ENCODE assay signal across 1 cellular context in the genomic region with DNA sequence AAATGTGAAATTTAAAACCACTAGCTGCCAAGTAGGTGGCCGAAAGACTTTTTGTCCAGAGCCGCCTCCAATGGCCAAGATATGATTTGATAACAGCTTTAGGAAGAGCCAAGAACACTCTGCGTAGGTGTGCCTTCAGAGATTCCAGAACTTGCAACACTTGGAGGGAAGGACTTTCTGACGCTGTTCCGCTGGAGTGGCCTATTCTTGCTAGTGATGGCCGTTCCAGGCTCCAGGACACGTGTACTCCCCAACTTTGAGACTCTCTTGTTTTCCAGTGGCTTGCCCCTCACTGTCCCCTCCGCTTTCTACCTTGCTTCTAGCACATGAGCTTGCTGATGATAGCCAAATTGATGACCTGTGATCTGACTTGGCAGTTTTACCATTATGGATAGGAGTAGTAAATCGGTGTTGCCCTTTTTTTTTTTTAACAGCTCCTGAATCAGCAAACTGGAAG.
TF ChIP-seq lines count a peak whose summit lies in the region.

No MANE protein-coding gene starts in this region.

TF ChIP-seq in K562, 482 proteins besides CTCF, POLR2A, EP300 and RAD21 (continued from another document and continues in another):
- TF ChIP-seq, protein P1, sequence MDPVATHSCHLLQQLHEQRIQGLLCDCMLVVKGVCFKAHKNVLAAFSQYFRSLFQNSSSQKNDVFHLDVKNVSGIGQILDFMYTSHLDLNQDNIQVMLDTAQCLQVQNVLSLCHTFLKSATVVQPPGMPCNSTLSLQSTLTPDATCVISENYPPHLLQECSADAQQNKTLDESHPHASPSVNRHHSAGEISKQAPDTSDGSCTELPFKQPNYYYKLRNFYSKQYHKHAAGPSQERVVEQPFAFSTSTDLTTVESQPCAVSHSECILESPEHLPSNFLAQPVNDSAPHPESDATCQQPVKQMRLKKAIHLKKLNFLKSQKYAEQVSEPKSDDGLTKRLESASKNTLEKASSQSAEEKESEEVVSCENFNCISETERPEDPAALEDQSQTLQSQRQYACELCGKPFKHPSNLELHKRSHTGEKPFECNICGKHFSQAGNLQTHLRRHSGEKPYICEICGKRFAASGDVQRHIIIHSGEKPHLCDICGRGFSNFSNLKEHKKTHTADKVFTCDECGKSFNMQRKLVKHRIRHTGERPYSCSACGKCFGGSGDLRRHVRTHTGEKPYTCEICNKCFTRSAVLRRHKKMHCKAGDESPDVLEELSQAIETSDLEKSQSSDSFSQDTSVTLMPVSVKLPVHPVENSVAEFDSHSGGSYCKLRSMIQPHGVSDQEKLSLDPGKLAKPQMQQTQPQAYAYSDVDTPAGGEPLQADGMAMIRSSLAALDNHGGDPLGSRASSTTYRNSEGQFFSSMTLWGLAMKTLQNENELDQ (CRISPR knock-in tag; IDR thresholded peaks at IDR 0.05; ENCODE audit: borderline replicate concordance) = no peak
- no peak for TF ChIP-seq HNRNPL (IDR thresholded peaks at IDR 0.05; ENCODE audit: low read depth, low read length)
- no peak for TF ChIP-seq MCM7 (IDR thresholded peaks at IDR 0.05)
- no peak; the same call in 1 of the 2 replicates for TF ChIP-seq ZEB2 (IDR thresholded peaks at IDR 0.05)
- no peak for TF ChIP-seq DMBX1 (CRISPR knock-in tag; IDR thresholded peaks at IDR 0.05; ENCODE audit: borderline replicate concordance)
- no peak for TF ChIP-seq CBX5 (IDR thresholded peaks at IDR 0.05; ENCODE audit: borderline replicate concordance, low read depth)
- no peak for TF ChIP-seq CTBP1 (IDR thresholded peaks at IDR 0.05; ENCODE audit: borderline replicate concordance)
- TF ChIP-seq HDAC1 (IDR thresholded peaks at IDR 0.05) = peak in 1 of 2 experiments; percentile 77; a peak in 2 of 4 replicates
- TF ChIP-seq, protein P2, sequence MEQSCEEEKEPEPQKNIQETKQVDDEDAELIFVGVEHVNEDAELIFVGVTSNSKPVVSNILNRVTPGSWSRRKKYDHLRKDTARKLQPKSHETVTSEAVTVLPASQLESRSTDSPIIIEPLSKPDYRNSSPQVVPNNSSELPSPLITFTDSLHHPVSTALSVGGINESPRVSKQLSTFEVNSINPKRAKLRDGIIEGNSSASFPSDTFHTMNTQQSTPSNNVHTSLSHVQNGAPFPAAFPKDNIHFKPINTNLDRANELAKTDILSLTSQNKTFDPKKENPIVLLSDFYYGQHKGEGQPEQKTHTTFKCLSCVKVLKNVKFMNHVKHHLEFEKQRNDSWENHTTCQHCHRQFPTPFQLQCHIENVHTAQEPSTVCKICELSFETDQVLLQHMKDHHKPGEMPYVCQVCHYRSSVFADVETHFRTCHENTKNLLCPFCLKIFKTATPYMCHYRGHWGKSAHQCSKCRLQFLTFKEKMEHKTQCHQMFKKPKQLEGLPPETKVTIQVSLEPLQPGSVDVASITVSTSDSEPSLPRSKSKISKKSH (CRISPR knock-in tag; IDR thresholded peaks at IDR 0.05) = no peak
- no peak for TF ChIP-seq POLR2AphosphoS5 (IDR thresholded peaks at IDR 0.05; ENCODE audit: control insufficient read depth, insufficient read depth, low read depth, low read length)
- 0 out of 2 replicates have a peak, but pooled peaks have one; percentile 13 for TF ChIP-seq RAD51 (IDR thresholded peaks at IDR 0.05; ENCODE audit: borderline replicate concordance, low read depth)
- TF ChIP-seq NFE2 (IDR thresholded peaks at IDR 0.05; ENCODE audit: low read depth) = peak; percentile 55
- peak in 1 of 2 experiments; percentile 41; a peak in 2 of 4 replicates for TF ChIP-seq SIN3A (IDR thresholded peaks at IDR 0.05; ENCODE audit: borderline replicate concordance in 2 of 2, control insufficient read depth in 1 of 2, low read depth in 2 of 2, low read length in 2 of 2)
- no peak for TF ChIP-seq TCFL5 (CRISPR knock-in tag; conservative IDR thresholded peaks at IDR 0.05)
- TF ChIP-seq BDP1 (IDR thresholded peaks at IDR 0.05; ENCODE audit: insufficient read depth, insufficient read length) = no peak
- TF ChIP-seq ARID2 (IDR thresholded peaks at IDR 0.05) = 0 out of 2 replicates have a peak, but pooled peaks have one; percentile 10
- TF ChIP-seq BMI1 (IDR thresholded peaks at IDR 0.05; ENCODE audit: low read length) = no peak
- no peak for TF ChIP-seq KAT7 (CRISPR knock-in tag; IDR thresholded peaks at IDR 0.05; ENCODE audit: borderline replicate concordance)
- TF ChIP-seq MYBL2 (IDR thresholded peaks at IDR 0.05; ENCODE audit: low read depth) = no peak
- TF ChIP-seq MYBL2 (CRISPR knock-in tag; IDR thresholded peaks at IDR 0.05; ENCODE audit: borderline replicate concordance) = no peak
- TF ChIP-seq NR2C1 (IDR thresholded peaks at IDR 0.05) = no peak
- no peak for TF ChIP-seq NR2C1 (tag; IDR thresholded peaks at IDR 0.05)
- TF ChIP-seq, protein P3, sequence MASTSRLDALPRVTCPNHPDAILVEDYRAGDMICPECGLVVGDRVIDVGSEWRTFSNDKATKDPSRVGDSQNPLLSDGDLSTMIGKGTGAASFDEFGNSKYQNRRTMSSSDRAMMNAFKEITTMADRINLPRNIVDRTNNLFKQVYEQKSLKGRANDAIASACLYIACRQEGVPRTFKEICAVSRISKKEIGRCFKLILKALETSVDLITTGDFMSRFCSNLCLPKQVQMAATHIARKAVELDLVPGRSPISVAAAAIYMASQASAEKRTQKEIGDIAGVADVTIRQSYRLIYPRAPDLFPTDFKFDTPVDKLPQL (IDR thresholded peaks at IDR 0.05; ENCODE audit: extremely low read depth, insufficient read length) = no peak
- TF ChIP-seq MYC (IDR thresholded peaks at IDR 0.05; ENCODE audit: low read depth, low read length) = peak; percentile 69
- TF ChIP-seq MYC (CRISPR knock-in tag; IDR thresholded peaks at IDR 0.05; ENCODE audit: borderline replicate concordance, low read depth) = no peak
- TF ChIP-seq RBM14 (IDR thresholded peaks at IDR 0.05; ENCODE audit: borderline replicate concordance, insufficient read depth, low read depth, low read length) = no peak
- TF ChIP-seq TRIM24 (IDR thresholded peaks at IDR 0.05) = no peak
- TF ChIP-seq, protein P4, sequence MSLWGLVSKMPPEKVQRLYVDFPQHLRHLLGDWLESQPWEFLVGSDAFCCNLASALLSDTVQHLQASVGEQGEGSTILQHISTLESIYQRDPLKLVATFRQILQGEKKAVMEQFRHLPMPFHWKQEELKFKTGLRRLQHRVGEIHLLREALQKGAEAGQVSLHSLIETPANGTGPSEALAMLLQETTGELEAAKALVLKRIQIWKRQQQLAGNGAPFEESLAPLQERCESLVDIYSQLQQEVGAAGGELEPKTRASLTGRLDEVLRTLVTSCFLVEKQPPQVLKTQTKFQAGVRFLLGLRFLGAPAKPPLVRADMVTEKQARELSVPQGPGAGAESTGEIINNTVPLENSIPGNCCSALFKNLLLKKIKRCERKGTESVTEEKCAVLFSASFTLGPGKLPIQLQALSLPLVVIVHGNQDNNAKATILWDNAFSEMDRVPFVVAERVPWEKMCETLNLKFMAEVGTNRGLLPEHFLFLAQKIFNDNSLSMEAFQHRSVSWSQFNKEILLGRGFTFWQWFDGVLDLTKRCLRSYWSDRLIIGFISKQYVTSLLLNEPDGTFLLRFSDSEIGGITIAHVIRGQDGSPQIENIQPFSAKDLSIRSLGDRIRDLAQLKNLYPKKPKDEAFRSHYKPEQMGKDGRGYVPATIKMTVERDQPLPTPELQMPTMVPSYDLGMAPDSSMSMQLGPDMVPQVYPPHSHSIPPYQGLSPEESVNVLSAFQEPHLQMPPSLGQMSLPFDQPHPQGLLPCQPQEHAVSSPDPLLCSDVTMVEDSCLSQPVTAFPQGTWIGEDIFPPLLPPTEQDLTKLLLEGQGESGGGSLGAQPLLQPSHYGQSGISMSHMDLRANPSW (CRISPR knock-in tag; IDR thresholded peaks at IDR 0.05) = no peak
- no peak for TF ChIP-seq TGIF2 (CRISPR knock-in tag; IDR thresholded peaks at IDR 0.05)
- TF ChIP-seq ETV1 (tag; conservative IDR thresholded peaks at IDR 0.05; ENCODE audit: low read depth) = 0 out of 2 replicates have a peak, but pooled peaks have one; percentile 8
- TF ChIP-seq SNIP1 (IDR thresholded peaks at IDR 0.05; ENCODE audit: low read depth) = no peak
- TF ChIP-seq ZNF583 (CRISPR knock-in tag; IDR thresholded peaks at IDR 0.05) = no peak
- TF ChIP-seq, protein P5, sequence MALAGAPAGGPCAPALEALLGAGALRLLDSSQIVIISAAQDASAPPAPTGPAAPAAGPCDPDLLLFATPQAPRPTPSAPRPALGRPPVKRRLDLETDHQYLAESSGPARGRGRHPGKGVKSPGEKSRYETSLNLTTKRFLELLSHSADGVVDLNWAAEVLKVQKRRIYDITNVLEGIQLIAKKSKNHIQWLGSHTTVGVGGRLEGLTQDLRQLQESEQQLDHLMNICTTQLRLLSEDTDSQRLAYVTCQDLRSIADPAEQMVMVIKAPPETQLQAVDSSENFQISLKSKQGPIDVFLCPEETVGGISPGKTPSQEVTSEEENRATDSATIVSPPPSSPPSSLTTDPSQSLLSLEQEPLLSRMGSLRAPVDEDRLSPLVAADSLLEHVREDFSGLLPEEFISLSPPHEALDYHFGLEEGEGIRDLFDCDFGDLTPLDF (CRISPR knock-in tag; IDR thresholded peaks at IDR 0.05) = 0 out of 2 replicates have a peak, but pooled peaks have one; percentile 6
- no peak for TF ChIP-seq ZZZ3 (IDR thresholded peaks at IDR 0.05)
- no peak for TF ChIP-seq COPS2 (conservative IDR thresholded peaks at IDR 0.05)
- TF ChIP-seq, protein P6, sequence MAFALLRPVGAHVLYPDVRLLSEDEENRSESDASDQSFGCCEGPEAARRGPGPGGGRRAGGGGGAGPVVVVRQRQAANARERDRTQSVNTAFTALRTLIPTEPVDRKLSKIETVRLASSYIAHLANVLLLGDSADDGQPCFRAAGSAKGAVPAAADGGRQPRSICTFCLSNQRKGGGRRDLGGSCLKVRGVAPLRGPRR (CRISPR knock-in tag; IDR thresholded peaks at IDR 0.05) = no peak
- TF ChIP-seq, protein P7, sequence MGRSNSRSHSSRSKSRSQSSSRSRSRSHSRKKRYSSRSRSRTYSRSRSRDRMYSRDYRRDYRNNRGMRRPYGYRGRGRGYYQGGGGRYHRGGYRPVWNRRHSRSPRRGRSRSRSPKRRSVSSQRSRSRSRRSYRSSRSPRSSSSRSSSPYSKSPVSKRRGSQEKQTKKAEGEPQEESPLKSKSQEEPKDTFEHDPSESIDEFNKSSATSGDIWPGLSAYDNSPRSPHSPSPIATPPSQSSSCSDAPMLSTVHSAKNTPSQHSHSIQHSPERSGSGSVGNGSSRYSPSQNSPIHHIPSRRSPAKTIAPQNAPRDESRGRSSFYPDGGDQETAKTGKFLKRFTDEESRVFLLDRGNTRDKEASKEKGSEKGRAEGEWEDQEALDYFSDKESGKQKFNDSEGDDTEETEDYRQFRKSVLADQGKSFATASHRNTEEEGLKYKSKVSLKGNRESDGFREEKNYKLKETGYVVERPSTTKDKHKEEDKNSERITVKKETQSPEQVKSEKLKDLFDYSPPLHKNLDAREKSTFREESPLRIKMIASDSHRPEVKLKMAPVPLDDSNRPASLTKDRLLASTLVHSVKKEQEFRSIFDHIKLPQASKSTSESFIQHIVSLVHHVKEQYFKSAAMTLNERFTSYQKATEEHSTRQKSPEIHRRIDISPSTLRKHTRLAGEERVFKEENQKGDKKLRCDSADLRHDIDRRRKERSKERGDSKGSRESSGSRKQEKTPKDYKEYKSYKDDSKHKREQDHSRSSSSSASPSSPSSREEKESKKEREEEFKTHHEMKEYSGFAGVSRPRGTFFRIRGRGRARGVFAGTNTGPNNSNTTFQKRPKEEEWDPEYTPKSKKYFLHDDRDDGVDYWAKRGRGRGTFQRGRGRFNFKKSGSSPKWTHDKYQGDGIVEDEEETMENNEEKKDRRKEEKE (IDR thresholded peaks at IDR 0.05; ENCODE audit: borderline replicate concordance in 1 of 2, control insufficient read depth in 1 of 2, low read depth in 2 of 2, low read length in 1 of 2) = no peak
- TF ChIP-seq, protein P8, sequence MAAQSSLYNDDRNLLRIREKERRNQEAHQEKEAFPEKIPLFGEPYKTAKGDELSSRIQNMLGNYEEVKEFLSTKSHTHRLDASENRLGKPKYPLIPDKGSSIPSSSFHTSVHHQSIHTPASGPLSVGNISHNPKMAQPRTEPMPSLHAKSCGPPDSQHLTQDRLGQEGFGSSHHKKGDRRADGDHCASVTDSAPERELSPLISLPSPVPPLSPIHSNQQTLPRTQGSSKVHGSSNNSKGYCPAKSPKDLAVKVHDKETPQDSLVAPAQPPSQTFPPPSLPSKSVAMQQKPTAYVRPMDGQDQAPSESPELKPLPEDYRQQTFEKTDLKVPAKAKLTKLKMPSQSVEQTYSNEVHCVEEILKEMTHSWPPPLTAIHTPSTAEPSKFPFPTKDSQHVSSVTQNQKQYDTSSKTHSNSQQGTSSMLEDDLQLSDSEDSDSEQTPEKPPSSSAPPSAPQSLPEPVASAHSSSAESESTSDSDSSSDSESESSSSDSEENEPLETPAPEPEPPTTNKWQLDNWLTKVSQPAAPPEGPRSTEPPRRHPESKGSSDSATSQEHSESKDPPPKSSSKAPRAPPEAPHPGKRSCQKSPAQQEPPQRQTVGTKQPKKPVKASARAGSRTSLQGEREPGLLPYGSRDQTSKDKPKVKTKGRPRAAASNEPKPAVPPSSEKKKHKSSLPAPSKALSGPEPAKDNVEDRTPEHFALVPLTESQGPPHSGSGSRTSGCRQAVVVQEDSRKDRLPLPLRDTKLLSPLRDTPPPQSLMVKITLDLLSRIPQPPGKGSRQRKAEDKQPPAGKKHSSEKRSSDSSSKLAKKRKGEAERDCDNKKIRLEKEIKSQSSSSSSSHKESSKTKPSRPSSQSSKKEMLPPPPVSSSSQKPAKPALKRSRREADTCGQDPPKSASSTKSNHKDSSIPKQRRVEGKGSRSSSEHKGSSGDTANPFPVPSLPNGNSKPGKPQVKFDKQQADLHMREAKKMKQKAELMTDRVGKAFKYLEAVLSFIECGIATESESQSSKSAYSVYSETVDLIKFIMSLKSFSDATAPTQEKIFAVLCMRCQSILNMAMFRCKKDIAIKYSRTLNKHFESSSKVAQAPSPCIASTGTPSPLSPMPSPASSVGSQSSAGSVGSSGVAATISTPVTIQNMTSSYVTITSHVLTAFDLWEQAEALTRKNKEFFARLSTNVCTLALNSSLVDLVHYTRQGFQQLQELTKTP (IDR thresholded peaks at IDR 0.05; ENCODE audit: low read depth in 1 of 2, partially characterized antibody in 2 of 2) = peak in 1 of 2 experiments; percentile 31
- peak; percentile 85 for TF ChIP-seq MAFG (tag; conservative IDR thresholded peaks at IDR 0.05)
- no peak for TF ChIP-seq POLR2H (tag; IDR thresholded peaks at IDR 0.05; ENCODE audit: low read depth)
- TF ChIP-seq, protein P9, sequence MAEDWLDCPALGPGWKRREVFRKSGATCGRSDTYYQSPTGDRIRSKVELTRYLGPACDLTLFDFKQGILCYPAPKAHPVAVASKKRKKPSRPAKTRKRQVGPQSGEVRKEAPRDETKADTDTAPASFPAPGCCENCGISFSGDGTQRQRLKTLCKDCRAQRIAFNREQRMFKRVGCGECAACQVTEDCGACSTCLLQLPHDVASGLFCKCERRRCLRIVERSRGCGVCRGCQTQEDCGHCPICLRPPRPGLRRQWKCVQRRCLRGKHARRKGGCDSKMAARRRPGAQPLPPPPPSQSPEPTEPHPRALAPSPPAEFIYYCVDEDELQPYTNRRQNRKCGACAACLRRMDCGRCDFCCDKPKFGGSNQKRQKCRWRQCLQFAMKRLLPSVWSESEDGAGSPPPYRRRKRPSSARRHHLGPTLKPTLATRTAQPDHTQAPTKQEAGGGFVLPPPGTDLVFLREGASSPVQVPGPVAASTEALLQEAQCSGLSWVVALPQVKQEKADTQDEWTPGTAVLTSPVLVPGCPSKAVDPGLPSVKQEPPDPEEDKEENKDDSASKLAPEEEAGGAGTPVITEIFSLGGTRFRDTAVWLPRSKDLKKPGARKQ (CRISPR knock-in tag; IDR thresholded peaks at IDR 0.05) = no peak
- peak; percentile 70 for TF ChIP-seq CEBPB (tag; IDR thresholded peaks at IDR 0.05)
